In the genomic region with DNA sequence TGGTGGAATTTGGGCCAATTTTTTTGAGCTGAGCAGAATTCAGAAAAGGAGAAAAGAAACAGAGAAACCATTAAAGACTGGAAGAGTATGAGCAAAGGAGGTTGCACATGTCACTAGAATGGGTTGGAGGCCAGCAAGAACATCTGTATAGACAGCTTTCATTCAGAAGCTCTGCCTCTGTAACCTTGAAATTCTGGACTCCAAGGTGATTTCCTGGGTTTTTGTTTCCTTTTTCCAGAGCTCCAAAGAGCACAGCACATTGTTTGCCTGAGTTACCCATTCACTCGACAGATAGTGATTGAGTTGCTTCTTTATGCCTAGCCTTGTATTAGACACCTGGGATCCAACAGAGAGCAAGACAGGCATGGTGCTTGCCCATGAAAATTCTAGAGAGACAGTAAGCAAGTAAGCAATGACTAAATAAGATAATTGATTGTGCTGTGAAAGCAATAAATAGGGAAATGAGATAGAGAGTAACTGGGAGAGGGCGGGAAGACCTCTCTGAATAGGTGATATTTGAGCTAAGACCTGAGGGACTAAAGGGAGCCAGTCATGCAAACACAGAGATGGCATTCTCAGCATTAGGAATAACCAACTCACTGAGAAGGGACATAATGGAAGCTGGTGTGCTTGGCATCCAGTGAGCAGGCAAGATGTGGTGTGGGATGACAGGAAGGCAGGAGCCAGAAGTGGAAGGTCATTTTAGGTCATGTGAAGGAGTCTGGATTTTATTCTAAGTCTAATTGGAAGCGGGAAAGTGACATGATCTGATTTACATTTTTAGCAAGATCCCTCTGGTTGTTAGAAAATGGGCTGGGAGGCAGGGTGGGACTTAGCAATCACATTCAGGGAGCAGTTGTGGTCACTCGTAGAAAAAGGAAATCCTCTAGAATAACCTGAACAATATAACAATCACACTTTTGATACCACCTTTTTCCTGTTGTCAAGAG, we compare ENCODE assay signal across 1 cellular context.
TF ChIP-seq lines count a peak whose summit lies in the region.

No MANE protein-coding gene starts in this region.

TF ChIP-seq in HepG2, 621 proteins besides CTCF, POLR2A, EP300 and RAD21 (continued from another document and continues in another):
- TF ChIP-seq, protein P1, sequence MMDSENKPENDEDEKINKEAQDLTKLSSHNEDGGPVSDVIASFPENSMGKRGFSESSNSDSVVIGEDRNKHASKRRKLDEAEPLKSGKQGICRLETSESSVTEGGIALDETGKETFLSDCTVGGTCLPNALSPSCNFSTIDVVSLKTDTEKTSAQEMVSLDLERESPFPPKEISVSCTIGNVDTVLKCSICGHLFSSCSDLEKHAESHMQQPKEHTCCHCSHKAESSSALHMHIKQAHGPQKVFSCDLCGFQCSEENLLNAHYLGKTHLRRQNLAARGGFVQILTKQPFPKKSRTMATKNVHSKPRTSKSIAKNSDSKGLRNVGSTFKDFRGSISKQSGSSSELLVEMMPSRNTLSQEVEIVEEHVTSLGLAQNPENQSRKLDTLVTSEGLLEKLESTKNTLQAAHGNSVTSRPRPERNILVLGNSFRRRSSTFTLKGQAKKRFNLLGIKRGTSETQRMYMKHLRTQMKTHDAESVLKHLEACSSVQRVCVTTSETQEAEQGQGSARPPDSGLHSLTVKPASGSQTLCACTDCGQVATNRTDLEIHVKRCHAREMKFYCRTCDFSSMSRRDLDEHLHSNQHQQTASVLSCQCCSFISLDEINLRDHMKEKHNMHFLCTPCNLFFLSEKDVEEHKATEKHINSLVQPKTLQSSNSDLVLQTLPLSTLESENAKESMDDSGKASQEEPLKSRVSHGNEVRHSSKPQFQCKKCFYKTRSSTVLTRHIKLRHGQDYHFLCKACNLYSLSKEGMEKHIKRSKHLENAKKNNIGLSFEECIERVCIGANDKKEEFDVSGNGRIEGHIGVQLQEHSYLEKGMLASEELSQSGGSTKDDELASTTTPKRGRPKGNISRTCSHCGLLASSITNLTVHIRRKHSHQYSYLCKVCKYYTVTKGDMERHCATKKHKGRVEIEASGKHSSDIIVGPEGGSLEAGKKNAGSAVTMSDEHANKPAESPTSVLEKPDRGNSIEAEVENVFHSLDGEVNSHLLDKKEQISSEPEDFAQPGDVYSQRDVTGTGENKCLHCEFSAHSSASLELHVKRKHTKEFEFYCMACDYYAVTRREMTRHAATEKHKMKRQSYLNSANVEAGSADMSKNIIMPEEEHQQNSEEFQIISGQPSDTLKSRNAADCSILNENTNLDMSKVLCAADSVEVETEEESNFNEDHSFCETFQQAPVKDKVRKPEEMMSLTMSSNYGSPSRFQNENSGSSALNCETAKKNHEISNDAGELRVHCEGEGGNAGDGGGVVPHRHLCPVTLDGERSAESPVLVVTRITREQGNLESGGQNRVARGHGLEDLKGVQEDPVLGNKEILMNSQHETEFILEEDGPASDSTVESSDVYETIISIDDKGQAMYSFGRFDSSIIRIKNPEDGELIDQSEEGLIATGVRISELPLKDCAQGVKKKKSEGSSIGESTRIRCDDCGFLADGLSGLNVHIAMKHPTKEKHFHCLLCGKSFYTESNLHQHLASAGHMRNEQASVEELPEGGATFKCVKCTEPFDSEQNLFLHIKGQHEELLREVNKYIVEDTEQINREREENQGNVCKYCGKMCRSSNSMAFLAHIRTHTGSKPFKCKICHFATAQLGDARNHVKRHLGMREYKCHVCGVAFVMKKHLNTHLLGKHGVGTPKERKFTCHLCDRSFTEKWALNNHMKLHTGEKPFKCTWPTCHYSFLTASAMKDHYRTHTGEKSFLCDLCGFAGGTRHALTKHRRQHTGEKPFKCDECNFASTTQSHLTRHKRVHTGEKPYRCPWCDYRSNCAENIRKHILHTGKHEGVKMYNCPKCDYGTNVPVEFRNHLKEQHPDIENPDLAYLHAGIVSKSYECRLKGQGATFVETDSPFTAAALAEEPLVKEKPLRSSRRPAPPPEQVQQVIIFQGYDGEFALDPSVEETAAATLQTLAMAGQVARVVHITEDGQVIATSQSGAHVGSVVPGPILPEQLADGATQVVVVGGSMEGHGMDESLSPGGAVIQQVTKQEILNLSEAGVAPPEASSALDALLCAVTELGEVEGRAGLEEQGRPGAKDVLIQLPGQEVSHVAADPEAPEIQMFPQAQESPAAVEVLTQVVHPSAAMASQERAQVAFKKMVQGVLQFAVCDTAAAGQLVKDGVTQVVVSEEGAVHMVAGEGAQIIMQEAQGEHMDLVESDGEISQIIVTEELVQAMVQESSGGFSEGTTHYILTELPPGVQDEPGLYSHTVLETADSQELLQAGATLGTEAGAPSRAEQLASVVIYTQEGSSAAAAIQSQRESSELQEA (CRISPR knock-in tag; IDR thresholded peaks at IDR 0.05; ENCODE audit: not compliant biosample characterization): no peak
- TF ChIP-seq, protein P2, sequence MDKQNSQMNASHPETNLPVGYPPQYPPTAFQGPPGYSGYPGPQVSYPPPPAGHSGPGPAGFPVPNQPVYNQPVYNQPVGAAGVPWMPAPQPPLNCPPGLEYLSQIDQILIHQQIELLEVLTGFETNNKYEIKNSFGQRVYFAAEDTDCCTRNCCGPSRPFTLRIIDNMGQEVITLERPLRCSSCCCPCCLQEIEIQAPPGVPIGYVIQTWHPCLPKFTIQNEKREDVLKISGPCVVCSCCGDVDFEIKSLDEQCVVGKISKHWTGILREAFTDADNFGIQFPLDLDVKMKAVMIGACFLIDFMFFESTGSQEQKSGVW (CRISPR knock-in tag; IDR thresholded peaks at IDR 0.05; ENCODE audit: borderline replicate concordance): no peak
- peak; percentile 31 for TF ChIP-seq CEBPG (CRISPR knock-in tag; IDR thresholded peaks at IDR 0.05)
- TF ChIP-seq, protein P3, sequence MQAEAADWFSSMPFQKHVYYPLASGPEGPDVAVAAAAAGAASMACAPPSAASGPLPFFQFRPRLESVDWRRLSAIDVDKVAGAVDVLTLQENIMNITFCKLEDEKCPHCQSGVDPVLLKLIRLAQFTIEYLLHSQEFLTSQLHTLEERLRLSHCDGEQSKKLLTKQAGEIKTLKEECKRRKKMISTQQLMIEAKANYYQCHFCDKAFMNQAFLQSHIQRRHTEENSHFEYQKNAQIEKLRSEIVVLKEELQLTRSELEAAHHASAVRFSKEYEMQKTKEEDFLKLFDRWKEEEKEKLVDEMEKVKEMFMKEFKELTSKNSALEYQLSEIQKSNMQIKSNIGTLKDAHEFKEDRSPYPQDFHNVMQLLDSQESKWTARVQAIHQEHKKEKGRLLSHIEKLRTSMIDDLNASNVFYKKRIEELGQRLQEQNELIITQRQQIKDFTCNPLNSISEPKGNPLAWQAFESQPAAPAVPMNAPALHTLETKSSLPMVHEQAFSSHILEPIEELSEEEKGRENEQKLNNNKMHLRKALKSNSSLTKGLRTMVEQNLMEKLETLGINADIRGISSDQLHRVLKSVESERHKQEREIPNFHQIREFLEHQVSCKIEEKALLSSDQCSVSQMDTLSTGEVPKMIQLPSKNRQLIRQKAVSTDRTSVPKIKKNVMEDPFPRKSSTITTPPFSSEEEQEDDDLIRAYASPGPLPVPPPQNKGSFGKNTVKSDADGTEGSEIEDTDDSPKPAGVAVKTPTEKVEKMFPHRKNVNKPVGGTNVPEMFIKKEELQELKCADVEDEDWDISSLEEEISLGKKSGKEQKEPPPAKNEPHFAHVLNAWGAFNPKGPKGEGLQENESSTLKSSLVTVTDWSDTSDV (CRISPR knock-in tag; IDR thresholded peaks at IDR 0.05): no peak
- no peak for TF ChIP-seq ZNF468 (CRISPR knock-in tag; IDR thresholded peaks at IDR 0.05)
- peak; percentile 93; the same call in 1 of the 2 replicates for TF ChIP-seq ZBTB42 (CRISPR knock-in tag; IDR thresholded peaks at IDR 0.05)
- TF ChIP-seq ADNP (CRISPR knock-in tag; IDR thresholded peaks at IDR 0.05): no peak
- no peak for TF ChIP-seq MBD4 (IDR thresholded peaks at IDR 0.05; ENCODE audit: borderline replicate concordance, low read length)
- no peak for TF ChIP-seq XRCC5 (optimal IDR thresholded peaks at IDR 0.05; ENCODE audit: low read length)
- peak; percentile 74 for TF ChIP-seq SAP130 (CRISPR knock-in tag; IDR thresholded peaks at IDR 0.05; ENCODE audit: low read depth)
- peak; percentile 64; the same call in 1 of the 2 replicates for TF ChIP-seq EHMT2 (IDR thresholded peaks at IDR 0.05; ENCODE audit: borderline replicate concordance, low read depth, low read length)
- no peak for TF ChIP-seq REL (CRISPR knock-in tag; conservative IDR thresholded peaks at IDR 0.05)
- TF ChIP-seq ZNF569 (CRISPR knock-in tag; IDR thresholded peaks at IDR 0.05; ENCODE audit: borderline replicate concordance): no peak
- no peak for TF ChIP-seq ZNF17 (CRISPR knock-in tag; IDR thresholded peaks at IDR 0.05)
- TF ChIP-seq RFX3 (CRISPR knock-in tag; IDR thresholded peaks at IDR 0.05): no peak
- no peak for TF ChIP-seq MAFK (conservative IDR thresholded peaks at IDR 0.05 in 1 of 2, IDR thresholded peaks at IDR 0.05 in 1 of 2; ENCODE audit: low read length in 2 of 2)
- TF ChIP-seq MAFG (CRISPR knock-in tag; IDR thresholded peaks at IDR 0.05): no peak
- no peak; the same call in 1 of the 2 replicates for TF ChIP-seq FOSL2 (CRISPR knock-in tag; IDR thresholded peaks at IDR 0.05)
- TF ChIP-seq, protein P4, sequence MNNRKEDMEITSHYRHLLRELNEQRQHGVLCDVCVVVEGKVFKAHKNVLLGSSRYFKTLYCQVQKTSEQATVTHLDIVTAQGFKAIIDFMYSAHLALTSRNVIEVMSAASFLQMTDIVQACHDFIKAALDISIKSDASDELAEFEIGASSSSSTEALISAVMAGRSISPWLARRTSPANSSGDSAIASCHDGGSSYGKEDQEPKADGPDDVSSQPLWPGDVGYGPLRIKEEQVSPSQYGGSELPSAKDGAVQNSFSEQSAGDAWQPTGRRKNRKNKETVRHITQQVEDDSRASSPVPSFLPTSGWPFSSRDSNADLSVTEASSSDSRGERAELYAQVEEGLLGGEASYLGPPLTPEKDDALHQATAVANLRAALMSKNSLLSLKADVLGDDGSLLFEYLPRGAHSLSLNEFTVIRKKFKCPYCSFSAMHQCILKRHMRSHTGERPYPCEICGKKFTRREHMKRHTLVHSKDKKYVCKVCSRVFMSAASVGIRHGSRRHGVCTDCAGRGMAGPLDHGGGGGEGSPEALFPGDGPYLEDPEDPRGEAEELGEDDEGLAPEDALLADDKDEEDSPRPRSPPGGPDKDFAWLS (CRISPR knock-in tag; IDR thresholded peaks at IDR 0.05; ENCODE audit: borderline replicate concordance): no peak
- TF ChIP-seq PITX1 (CRISPR knock-in tag; IDR thresholded peaks at IDR 0.05): peak; percentile 37; the same call in 1 of the 2 replicates
- no peak for TF ChIP-seq ZKSCAN1 (IDR thresholded peaks at IDR 0.05; ENCODE audit: low read length)
- TF ChIP-seq, protein P5, sequence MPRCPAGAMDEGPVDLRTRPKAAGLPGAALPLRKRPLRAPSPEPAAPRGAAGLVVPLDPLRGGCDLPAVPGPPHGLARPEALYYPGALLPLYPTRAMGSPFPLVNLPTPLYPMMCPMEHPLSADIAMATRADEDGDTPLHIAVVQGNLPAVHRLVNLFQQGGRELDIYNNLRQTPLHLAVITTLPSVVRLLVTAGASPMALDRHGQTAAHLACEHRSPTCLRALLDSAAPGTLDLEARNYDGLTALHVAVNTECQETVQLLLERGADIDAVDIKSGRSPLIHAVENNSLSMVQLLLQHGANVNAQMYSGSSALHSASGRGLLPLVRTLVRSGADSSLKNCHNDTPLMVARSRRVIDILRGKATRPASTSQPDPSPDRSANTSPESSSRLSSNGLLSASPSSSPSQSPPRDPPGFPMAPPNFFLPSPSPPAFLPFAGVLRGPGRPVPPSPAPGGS (CRISPR knock-in tag; IDR thresholded peaks at IDR 0.05): no peak
- TF ChIP-seq HNRNPK (IDR thresholded peaks at IDR 0.05; ENCODE audit: low read depth, low read length, poor library complexity, severe bottlenecking): no peak
- no peak for TF ChIP-seq PRPF4 (IDR thresholded peaks at IDR 0.05; ENCODE audit: low read depth, low read length, poor library complexity, severe bottlenecking)
- TF ChIP-seq NR1H2 (CRISPR knock-in tag; IDR thresholded peaks at IDR 0.05; ENCODE audit: borderline replicate concordance, low read depth): no peak
- TF ChIP-seq RFXAP (CRISPR knock-in tag; IDR thresholded peaks at IDR 0.05; ENCODE audit: borderline replicate concordance): no peak
- TF ChIP-seq MIXL1 (CRISPR knock-in tag; IDR thresholded peaks at IDR 0.05): peak; percentile 46; the same call in 1 of the 2 replicates
- TF ChIP-seq, protein P6, sequence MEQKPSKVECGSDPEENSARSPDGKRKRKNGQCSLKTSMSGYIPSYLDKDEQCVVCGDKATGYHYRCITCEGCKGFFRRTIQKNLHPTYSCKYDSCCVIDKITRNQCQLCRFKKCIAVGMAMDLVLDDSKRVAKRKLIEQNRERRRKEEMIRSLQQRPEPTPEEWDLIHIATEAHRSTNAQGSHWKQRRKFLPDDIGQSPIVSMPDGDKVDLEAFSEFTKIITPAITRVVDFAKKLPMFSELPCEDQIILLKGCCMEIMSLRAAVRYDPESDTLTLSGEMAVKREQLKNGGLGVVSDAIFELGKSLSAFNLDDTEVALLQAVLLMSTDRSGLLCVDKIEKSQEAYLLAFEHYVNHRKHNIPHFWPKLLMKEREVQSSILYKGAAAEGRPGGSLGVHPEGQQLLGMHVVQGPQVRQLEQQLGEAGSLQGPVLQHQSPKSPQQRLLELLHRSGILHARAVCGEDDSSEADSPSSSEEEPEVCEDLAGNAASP (CRISPR knock-in tag; IDR thresholded peaks at IDR 0.05; ENCODE audit: borderline replicate concordance): peak; percentile 34; the same call in 1 of the 2 replicates
- TF ChIP-seq CAMTA2 (CRISPR knock-in tag; IDR thresholded peaks at IDR 0.05; ENCODE audit: borderline replicate concordance): no peak
- TF ChIP-seq, protein P7, sequence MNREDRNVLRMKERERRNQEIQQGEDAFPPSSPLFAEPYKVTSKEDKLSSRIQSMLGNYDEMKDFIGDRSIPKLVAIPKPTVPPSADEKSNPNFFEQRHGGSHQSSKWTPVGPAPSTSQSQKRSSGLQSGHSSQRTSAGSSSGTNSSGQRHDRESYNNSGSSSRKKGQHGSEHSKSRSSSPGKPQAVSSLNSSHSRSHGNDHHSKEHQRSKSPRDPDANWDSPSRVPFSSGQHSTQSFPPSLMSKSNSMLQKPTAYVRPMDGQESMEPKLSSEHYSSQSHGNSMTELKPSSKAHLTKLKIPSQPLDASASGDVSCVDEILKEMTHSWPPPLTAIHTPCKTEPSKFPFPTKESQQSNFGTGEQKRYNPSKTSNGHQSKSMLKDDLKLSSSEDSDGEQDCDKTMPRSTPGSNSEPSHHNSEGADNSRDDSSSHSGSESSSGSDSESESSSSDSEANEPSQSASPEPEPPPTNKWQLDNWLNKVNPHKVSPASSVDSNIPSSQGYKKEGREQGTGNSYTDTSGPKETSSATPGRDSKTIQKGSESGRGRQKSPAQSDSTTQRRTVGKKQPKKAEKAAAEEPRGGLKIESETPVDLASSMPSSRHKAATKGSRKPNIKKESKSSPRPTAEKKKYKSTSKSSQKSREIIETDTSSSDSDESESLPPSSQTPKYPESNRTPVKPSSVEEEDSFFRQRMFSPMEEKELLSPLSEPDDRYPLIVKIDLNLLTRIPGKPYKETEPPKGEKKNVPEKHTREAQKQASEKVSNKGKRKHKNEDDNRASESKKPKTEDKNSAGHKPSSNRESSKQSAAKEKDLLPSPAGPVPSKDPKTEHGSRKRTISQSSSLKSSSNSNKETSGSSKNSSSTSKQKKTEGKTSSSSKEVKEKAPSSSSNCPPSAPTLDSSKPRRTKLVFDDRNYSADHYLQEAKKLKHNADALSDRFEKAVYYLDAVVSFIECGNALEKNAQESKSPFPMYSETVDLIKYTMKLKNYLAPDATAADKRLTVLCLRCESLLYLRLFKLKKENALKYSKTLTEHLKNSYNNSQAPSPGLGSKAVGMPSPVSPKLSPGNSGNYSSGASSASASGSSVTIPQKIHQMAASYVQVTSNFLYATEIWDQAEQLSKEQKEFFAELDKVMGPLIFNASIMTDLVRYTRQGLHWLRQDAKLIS (CRISPR knock-in tag; IDR thresholded peaks at IDR 0.05): no peak
- TF ChIP-seq RAD51 (IDR thresholded peaks at IDR 0.05; ENCODE audit: borderline replicate concordance): no peak
- TF ChIP-seq RORA (CRISPR knock-in tag; IDR thresholded peaks at IDR 0.05): no peak
- no peak for TF ChIP-seq ZNF570 (CRISPR knock-in tag; IDR thresholded peaks at IDR 0.05; ENCODE audit: borderline replicate concordance)
